In the genomic region with DNA sequence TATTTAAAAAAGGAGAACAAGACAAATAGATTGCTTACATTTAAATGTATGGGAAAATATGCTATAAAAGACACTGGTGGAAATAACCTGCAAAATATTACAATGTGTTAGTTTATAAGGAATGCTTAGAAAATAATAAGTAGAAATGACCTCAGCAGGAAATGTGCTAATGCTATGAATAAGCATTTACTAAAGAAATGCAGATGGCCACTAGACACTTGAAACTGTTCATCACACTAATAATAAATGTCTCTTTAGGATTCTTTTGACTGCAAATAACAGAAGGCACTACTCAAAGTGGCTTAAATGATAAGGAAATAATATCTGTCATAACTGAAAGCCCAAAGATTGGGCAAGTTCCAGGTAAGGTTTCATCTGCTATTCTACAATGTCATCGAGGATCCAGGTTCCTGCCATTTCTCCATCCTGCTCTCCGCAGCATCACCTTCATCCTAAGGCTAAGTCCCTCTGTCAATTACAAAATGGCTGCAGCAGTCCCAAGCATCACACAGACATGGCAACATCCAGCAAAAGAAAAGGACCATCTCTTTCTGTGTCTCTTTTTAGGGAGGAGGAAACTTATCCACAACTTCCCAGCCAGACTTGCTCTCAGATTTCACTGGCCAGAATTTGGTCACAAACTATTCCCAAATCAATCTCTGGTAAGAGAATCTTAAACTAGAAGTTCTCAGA, we compare ENCODE assay signal across 24 cellular contexts. TPM values are rescaled to one million over a fixed set of nuclear protein-coding genes. Genes with fewer than 3 reads are reported as not detected.
DNase-seq lines count a peak whose midpoint lies in the region; ATAC-seq and TF ChIP-seq lines count a peak whose summit lies in the region.
"Had no signal": no experiment of that assay in that cellular context is flagged by ENCODE, and none has a peak within 500 bp of the region (broad histone marks: within the 10 kb centered on the region; RNA-seq: fewer than 3 reads in every experiment).

No MANE protein-coding gene starts in this region.

- peak overlapping the region; percentile 31; the same call in 1 of the 2 replicates for H3K23ac ChIP-seq in IMR-90 (ENCODE audit: low read depth, low read length)

- no peak overlapping the region for H3K4me2 ChIP-seq in IMR-90 (ENCODE audit: low read depth, low read length)
- H3K4me2 ChIP-seq: A549 had no signal

- peak overlapping the region; percentile 47 for H2BK20ac ChIP-seq in IMR-90 (ENCODE audit: low read depth, low read length)

- peak overlapping the region; percentile 1 for H2BK5ac ChIP-seq in IMR-90 (ENCODE audit: low read depth, low read length, poor library complexity, severe bottlenecking)

- H2BK15ac ChIP-seq in IMR-90 (ENCODE audit: low read depth, low read length) = 0 out of 3 replicates have a peak overlapping the region, but pooled peaks have one; percentile 33

- peak; percentile 61 for DNase-seq in IMR-90
- DNase-seq in astrocyte of the spinal cord (ENCODE audit: low read depth, low spot score) = peak; percentile 26
- DNase-seq in fibroblast of pulmonary artery (ENCODE audit: low read depth) = peak; percentile 58
- DNase-seq: activated CD4-positive, alpha-beta T cell treated with anti-CD3 and anti-CD28 coated beads, Interleukin-2, amount 50 U/mL, for 4 hours; activated gamma-delta T cell treated with Interleukin-2 at 50 U/mL for 16 hours; adrenal gland; central memory CD4-positive, alpha-beta T cell; effector CD8-positive, alpha-beta T cell; esophagus squamous epithelium; heart left ventricle; left ventricle myocardium inferior; MM.1S; NCI-H1436 treated with DMSO at 0.1 percent for 48 hours; stimulated activated CD4-positive, alpha-beta T cell treated with anti-CD3 and anti-CD28 coated beads, Interleukin-2, amount 100 ng/mL, for 24 hours; stimulated activated naive B cell treated with anti-CD40 and anti-IgM and Interleukin-4, amounts not matched to agents 10 μg/mL and 1 μg/mL and 100 μg/mL, for 72 hours; T-helper 17 cell; testis had no signal

- H3K27me3 ChIP-seq in ACC112 (ENCODE audit: insufficient read depth, low read length) (no peaks in the 10 kb centered on the region), IMR-90 (ENCODE audit: control insufficient read depth, insufficient read depth, low read length) (no peaks in the 10 kb centered on the region)
- H3K27me3 ChIP-seq: adrenal gland, esophagus squamous epithelium, heart left ventricle, testis had no signal

- TF ChIP-seq CTCF in IMR-90 (conservative IDR thresholded peaks at IDR 0.05; ENCODE audit: low read depth, low read length) (no peak), astrocyte of the spinal cord (IDR thresholded peaks at IDR 0.05; ENCODE audit: low read depth, low read length) (no peak), fibroblast of pulmonary artery (IDR thresholded peaks at IDR 0.05; ENCODE audit: low read length, missing control alignments) (no peak)

- peak overlapping the region; percentile 86 for H2BK120ac ChIP-seq in IMR-90 (ENCODE audit: low read depth, low read length)

- H3K79me2 ChIP-seq in ACC112 (ENCODE audit: control insufficient read depth, insufficient read depth, low read length, unreplicated experiment) = peaks cover 22% of the 10 kb centered on the region

- no TSS peak for BruUV-seq in IMR-90 (replicated peaks; lab: Mats Ljungman, UMichigan)

- TF ChIP-seq POLR2A in IMR-90 (IDR thresholded peaks at IDR 0.05; ENCODE audit: low read depth, low read length) = no peak

- peak overlapping the region; percentile 65 for H3K27ac ChIP-seq in ACC112 (ENCODE audit: low read depth, low read length)
- no peak overlapping the region for H3K27ac ChIP-seq in IMR-90 (ENCODE audit: insufficient read depth, low read length)
- H3K27ac ChIP-seq: A549, adrenal gland, esophagus squamous epithelium, heart left ventricle, HL-60, left ventricle myocardium inferior, testis had no signal

- H4K5ac ChIP-seq in IMR-90 (ENCODE audit: low read depth, low read length) = peak overlapping the region; percentile 57

- in situ Hi-C loops in IMR-90 (cut with MboI; ENCODE audit: low sequenced_read_pairs) = loop anchor here (10.0 kb wide), 1 partner anchor 247 kb away; a partner anchor contains a TSS
- in situ Hi-C loops in astrocyte of the spinal cord (cut with HindIII; ENCODE audit: low sequenced_read_pairs) = no loop called here

- peak overlapping the region; percentile 34; the same call in 1 of the 2 replicates for H3K4me3 ChIP-seq in ACC112 (ENCODE audit: low read depth, low read length)
- no peak overlapping the region for H3K4me3 ChIP-seq in IMR-90 (ENCODE audit: insufficient read depth, low read depth, low read length)
- no peak overlapping the region for H3K4me3 ChIP-seq in astrocyte of the spinal cord (ENCODE audit: low read depth, low read length)
- H3K4me3 ChIP-seq in fibroblast of pulmonary artery (replicated peaks; ENCODE audit: low read depth, low read length) = no peak overlapping the region
- H3K4me3 ChIP-seq: A549, adrenal gland, esophagus squamous epithelium, heart left ventricle, left ventricle myocardium inferior, testis had no signal

- no peak overlapping the region for H3K9ac ChIP-seq in IMR-90 (ENCODE audit: low read depth, low read length)

- peak overlapping the region; percentile 23 for H3K14ac ChIP-seq in IMR-90 (replicated peaks; ENCODE audit: low read depth, low read length)

- WGBS in IMR-90 (ENCODE audit: extremely low coverage in 2 of 2, insufficient read length in 1 of 2), 2 experiments = no CpG with 5 or more reads among the region's 2 CpGs

- H3K79me1 ChIP-seq in IMR-90 (ENCODE audit: low read depth in 1 of 2, low read length in 2 of 2) = peaks cover 12 to 22% of the 10 kb centered on the region in 2 experiments; a peak in 2 of 4 replicates

- dilution Hi-C loops in IMR-90 (cut with HindIII; ENCODE audit: low sequenced_read_pairs, unreplicated experiment) = no loop called here

- peak overlapping the region; percentile 0 for H2AK9ac ChIP-seq in IMR-90 (replicated peaks; ENCODE audit: low read depth, low read length, poor library complexity)

- peaks cover 37% of the 10 kb centered on the region for H3K4me1 ChIP-seq in ACC112 (ENCODE audit: control insufficient read depth, insufficient read depth, low read length, unreplicated experiment)
- H3K4me1 ChIP-seq in IMR-90 (ENCODE audit: control insufficient read depth, insufficient read depth, low read length) = peaks cover 10% of the 10 kb centered on the region
- H3K4me1 ChIP-seq: testis had no signal

- peak overlapping the region; percentile 41 for H2AK5ac ChIP-seq in IMR-90 (ENCODE audit: low read depth, low read length)

- H4K8ac ChIP-seq in IMR-90 (ENCODE audit: low read depth in 2 of 2, low read length in 2 of 2) = peak overlapping the region; percentile 17 to 18; a peak in 3 of 4 replicates

- H3K36me3 ChIP-seq in ACC112 (ENCODE audit: insufficient read depth, low read length) (no peaks in the 10 kb centered on the region), IMR-90 (ENCODE audit: control insufficient read depth, insufficient read depth, low read length) (no peaks in the 10 kb centered on the region)
- H3K36me3 ChIP-seq: adrenal gland, esophagus squamous epithelium, heart left ventricle, left ventricle myocardium inferior had no signal

- no peak overlapping the region for H3K56ac ChIP-seq in IMR-90 (ENCODE audit: extremely low read depth, insufficient read depth, low read length)

- H4K20me1 ChIP-seq in IMR-90 (ENCODE audit: insufficient read depth, low read length) = no peaks in the 10 kb centered on the region

- no peaks in the 10 kb centered on the region for H3K9me3 ChIP-seq in IMR-90 (ENCODE audit: control insufficient read depth, insufficient read depth, low read length)
- H3K9me3 ChIP-seq: A549, adrenal gland, esophagus squamous epithelium, heart left ventricle, left ventricle myocardium inferior, testis had no signal

- CTCF ChIA-PET in IMR-90 (lab: Yijun Ruan, JAX) = interaction anchor here (1.0 kb wide), 1 partner anchor 65 kb away, joined by 3 read pairs; no protein-coding TSS in a partner anchor

- H3K18ac ChIP-seq in IMR-90 (ENCODE audit: low read depth, low read length) = peak overlapping the region; percentile 51

- H2AFZ ChIP-seq in ACC112 (ENCODE audit: low read length, unreplicated experiment) (peak overlapping the region; percentile 71), IMR-90 (replicated peaks; ENCODE audit: low read length, poor library complexity) (no peak overlapping the region)

- intact Hi-C loops in IMR-90 (cut with micrococcal nuclease) = loop anchor here (5.0 kb wide), 1 partner anchor 65 kb away; no protein-coding TSS in a partner anchor

- H4K91ac ChIP-seq in IMR-90 (ENCODE audit: insufficient read depth, low read depth, low read length) = peak overlapping the region; percentile 55; the same call in 1 of the 2 replicates

- H3K9me1 ChIP-seq in IMR-90 (ENCODE audit: insufficient read depth, low read length) = peaks cover 3% of the 10 kb centered on the region

- ATAC-seq in IMR-90 (ENCODE audit: low read depth) = no peak
- no peak for ATAC-seq in GM21737 (IDR thresholded peaks at IDR 0.05; ENCODE audit: unreplicated experiment)
- no peak for ATAC-seq in GM19328 (IDR thresholded peaks at IDR 0.05; ENCODE audit: unreplicated experiment)
- no peak for ATAC-seq in HG02938 (IDR thresholded peaks at IDR 0.05; ENCODE audit: unreplicated experiment)
- no peak for ATAC-seq in GM19035 (IDR thresholded peaks at IDR 0.05; ENCODE audit: unreplicated experiment)
- ATAC-seq: A549; heart left ventricle; stimulated activated naive B cell treated with anti-CD40 and anti-IgM and Interleukin-4, amounts not matched to agents 10 μg/mL and 1 μg/mL and 100 μg/mL, for 72 hours; T-helper 17 cell had no signal

- POLR2A ChIA-PET in IMR-90 (lab: Charles Lee; ENCODE audit: unreplicated experiment) = no interaction called here

- TF ChIP-seq RAD21 in IMR-90 (IDR thresholded peaks at IDR 0.05; ENCODE audit: low read length) = no peak

- H3K4ac ChIP-seq in IMR-90 (ENCODE audit: low read depth, low read length) = peak overlapping the region; percentile 38

TF ChIP-seq in IMR-90, 13 proteins besides CTCF, POLR2A, EP300 and RAD21 (continues in another document):
- TF ChIP-seq SMC3 (IDR thresholded peaks at IDR 0.05; ENCODE audit: low read depth, low read length) = no peak
- TF ChIP-seq MAFK (IDR thresholded peaks at IDR 0.05; ENCODE audit: low read depth, low read length) = peak; percentile 27; the same call in 1 of the 2 replicates

RNA-seq across cellular contexts. Expression of a gene that starts 21.9 kb away (rescaled TPM):
- total RNA-seq in IMR-90 (2012; rRNA removed) = 10.6 and 20.0 TPM in 2 replicates
- polyA plus RNA-seq in IMR-90 (2012; rRNA removed) = 6.4 and 6.9 TPM in 2 replicates
- 2.0 and 4.4 TPM in 2 replicates for polyA plus RNA-seq in IMR-90 (2012; cell fraction: cytosol; rRNA removed)
- polyA plus RNA-seq in IMR-90 (2012; cell fraction: nucleus; rRNA removed; ENCODE audit: low replicate concordance) = 1.8 and 5.5 TPM in 2 replicates

RNA-seq across cellular contexts. Expression of a gene that starts 22.1 kb away (rescaled TPM):
- total RNA-seq in IMR-90 (2012; rRNA removed) = 13.1 and 22.8 TPM in 2 replicates
- 5.0 and 6.7 TPM in 2 replicates for polyA plus RNA-seq in IMR-90 (2012; rRNA removed)
- polyA plus RNA-seq in IMR-90 (2012; cell fraction: cytosol; rRNA removed) = 0.98 and 1.5 TPM in 2 replicates
- 1.9 and 10.9 TPM in 2 replicates for polyA plus RNA-seq in IMR-90 (2012; cell fraction: nucleus; rRNA removed; ENCODE audit: low replicate concordance)
